ENCODE assay signal across 8 cellular contexts in genomic region chr7:2553831-2554581, GRCh38. TPM values are rescaled to one million over a fixed set of nuclear protein-coding genes. Genes with fewer than 3 reads are reported as not detected.
DNase-seq lines count a peak whose midpoint lies in the region; ATAC-seq and TF ChIP-seq lines count a peak whose summit lies in the region.

No MANE protein-coding gene starts in this region.

- peaks cover 13% of the 10 kb centered on the region for H3K36me3 ChIP-seq in Panc1 (ENCODE audit: control insufficient read depth, insufficient read depth, low read length)

- peaks cover 12% of the 10 kb centered on the region for H3K4me1 Mint-ChIP-seq in progenitor cell of endocrine pancreas (ENCODE audit: low read depth)

- peak overlapping the region; percentile 96 for H3K27ac ChIP-seq in Panc1 (ENCODE audit: low read length)

- no peak for DNase-seq in Panc1 (ENCODE audit: low read depth, low spot score)
- no peak for DNase-seq in progenitor cell of endocrine pancreas (ENCODE audit: low spot score, unreplicated experiment)
- DNase-seq in cortex of kidney (lab: John Stamatoyannopoulos, UW), result no peak
- no peak for DNase-seq in cerebellum (ENCODE audit: low spot score)
- DNase-seq in NCI-H510A (lab: John Stamatoyannopoulos, UW), result no peak

- no peaks in the 10 kb centered on the region for H3K9me3 ChIP-seq in Panc1 (ENCODE audit: control insufficient read depth, insufficient read depth, low read depth, low read length)

- POLR2A ChIA-PET in Panc1 (lab: Charles Lee), result no interaction called here

- CTCF ChIA-PET in Panc1 (lab: Charles Lee), result interaction anchor here (0.6 kb wide), 1 partner anchor 10 kb away, joined by 3 read pairs; no protein-coding TSS in a partner anchor

- H3K27me3 ChIP-seq in Panc1 (ENCODE audit: control insufficient read depth, insufficient read depth, low read length), result no peaks in the 10 kb centered on the region

- peaks cover 13% of the 10 kb centered on the region for H3K4me1 ChIP-seq in Panc1 (ENCODE audit: control insufficient read depth, insufficient read depth, low read length)

- peak overlapping the region; percentile 86 for H3K27ac Mint-ChIP-seq in progenitor cell of endocrine pancreas

- BruUV-seq in Panc1 (replicated peaks; lab: Mats Ljungman, UMichigan), result no TSS peak

- intact Hi-C loops in Panc1 (cut with micrococcal nuclease; ENCODE audit: unreplicated experiment), result no loop called here

- in situ Hi-C loops in Panc1 (cut with HindIII; ENCODE audit: low pct_unique_long_range_greater_than_20kb, low sequenced_read_pairs), result no loop called here

- peaks cover 10% of the 10 kb centered on the region for H3K36me3 Mint-ChIP-seq in progenitor cell of endocrine pancreas (ENCODE audit: insufficient read depth)

- peak overlapping the region; percentile 84 for H3K4me3 Mint-ChIP-seq in progenitor cell of endocrine pancreas (ENCODE audit: low read depth)

- no peak for ATAC-seq in Panc1
- ATAC-seq in esophagus mucosa, result peak; percentile 3
- no peak for ATAC-seq in GM21423 (IDR thresholded peaks at IDR 0.05; ENCODE audit: unreplicated experiment)

- no peak for TF ChIP-seq CTCF in Panc1 (IDR thresholded peaks at IDR 0.05)
- TF ChIP-seq CTCF in progenitor cell of endocrine pancreas (IDR thresholded peaks at IDR 0.05; ENCODE audit: unreplicated experiment), result no peak

- no peaks in the 10 kb centered on the region for H3K27me3 Mint-ChIP-seq in progenitor cell of endocrine pancreas

- H3K4me3 ChIP-seq in GM08714 (ENCODE audit: low read length), result peak overlapping the region; percentile 82
- peak overlapping the region; percentile 61 to 75 for H3K4me3 ChIP-seq in Panc1 (ENCODE audit: low read depth in 2 of 2, low read length in 2 of 2)

- no peaks in the 10 kb centered on the region for H3K9me3 Mint-ChIP-seq in progenitor cell of endocrine pancreas (ENCODE audit: low read depth)

RNA-seq across cellular contexts. Expression of gene BRAT1, which starts 1.3 kb away (rescaled TPM):
- 76.9 TPM for total RNA-seq in Panc1 (2021; ENCODE audit: unreplicated experiment)
- polyA plus RNA-seq in Panc1 (2012; ENCODE audit: insufficient read length), result 84.4 TPM
- total RNA-seq in esophagus mucosa, result 11.9 TPM
- total RNA-seq in progenitor cell of endocrine pancreas, result 43.1 and 43.7 TPM in 2 replicates
- total RNA-seq in cerebellum, result 17.4 TPM

RNA-seq across cellular contexts. Expression of gene IQCE, which starts 4.8 kb away (rescaled TPM):
- 44.8 TPM for total RNA-seq in Panc1 (2021; ENCODE audit: unreplicated experiment)
- polyA plus RNA-seq in Panc1 (2012; ENCODE audit: insufficient read length), result 49.3 TPM
- 7.5 TPM for total RNA-seq in esophagus mucosa
- 32.5 and 33.5 TPM in 2 replicates for total RNA-seq in progenitor cell of endocrine pancreas
- total RNA-seq in cerebellum, result 18.9 TPM

RNA-seq across cellular contexts. Expression of gene LFNG, which starts 34.4 kb away (rescaled TPM):
- 38.1 TPM for total RNA-seq in Panc1 (2021; ENCODE audit: unreplicated experiment)
- polyA plus RNA-seq in Panc1 (2012; ENCODE audit: insufficient read length), result 61.6 TPM
- total RNA-seq in esophagus mucosa, result 5.7 TPM
- total RNA-seq in progenitor cell of endocrine pancreas, result 9.7 and 10.6 TPM in 2 replicates
- total RNA-seq in cerebellum, result 31.3 TPM
